Comparison of ENCODE assay signal across 22 cellular contexts in genomic region chr5:166251786-166252185, GRCh38.
"Had no signal": no experiment of that assay in that cellular context is flagged by ENCODE, and none has a peak within 500 bp of the region (broad histone marks: within the 10 kb centered on the region; RNA-seq: fewer than 3 reads in every experiment).

No MANE protein-coding gene starts in this region.

- H3K27ac ChIP-seq: colonic mucosa, foreskin keratinocyte, psoas muscle, spleen, testis, tibial nerve, upper lobe of right lung had no signal

- H3K4me1 Mint-ChIP-seq: naive B cell; nephron progenitor cell; stimulated activated naive B cell treated with anti-CD40 and anti-IgM and Interleukin-4, amounts not matched to agents 10 μg/mL and 1 μg/mL and 100 μg/mL, for 72 hours; stimulated activated naive CD8-positive, alpha-beta T cell treated with anti-CD3 and anti-CD28 coated beads, Interleukin-15, amount 100 ng/mL, for 72 hours had no signal

- H3K27me3 ChIP-seq: colonic mucosa, foreskin keratinocyte, spleen, testis, tibial nerve had no signal

- H3K9me3 Mint-ChIP-seq: nephron progenitor cell had no signal

- H3K9me3 ChIP-seq: colonic mucosa, psoas muscle, testis, tibial nerve, upper lobe of right lung had no signal

- H3K27me3 Mint-ChIP-seq: naive B cell; stimulated activated naive B cell treated with anti-CD40 and anti-IgM and Interleukin-4, amounts not matched to agents 10 μg/mL and 1 μg/mL and 100 μg/mL, for 72 hours; stimulated activated naive CD8-positive, alpha-beta T cell treated with anti-CD3 and anti-CD28 coated beads, Interleukin-15, amount 100 ng/mL, for 72 hours had no signal

- H3K4me1 ChIP-seq: colonic mucosa, foreskin keratinocyte, psoas muscle, spleen, testis, tibial nerve, upper lobe of right lung had no signal

- H3K27ac Mint-ChIP-seq: nephron progenitor cell; stimulated activated naive B cell treated with anti-CD40 and anti-IgM and Interleukin-4, amounts not matched to agents 10 μg/mL and 1 μg/mL and 100 μg/mL, for 72 hours; stimulated activated naive CD8-positive, alpha-beta T cell treated with anti-CD3 and anti-CD28 coated beads, Interleukin-15, amount 100 ng/mL, for 72 hours had no signal

- ATAC-seq: foreskin keratinocyte; left colon; left ventricle myocardium superior; psoas muscle; sciatic nerve; stimulated activated naive B cell treated with anti-CD40 and anti-IgM and Interleukin-4, amounts not matched to agents 10 μg/mL and 1 μg/mL and 100 μg/mL, for 72 hours; stimulated activated naive CD8-positive, alpha-beta T cell treated with anti-CD3 and anti-CD28 coated beads, Interleukin-15, amount 100 ng/mL, for 72 hours; upper lobe of right lung had no signal

- H3K4me3 ChIP-seq: colonic mucosa, lung, psoas muscle, spleen, testis, tibial nerve, upper lobe of right lung had no signal

- H3K36me3 Mint-ChIP-seq: naive B cell; stimulated activated naive B cell treated with anti-CD40 and anti-IgM and Interleukin-4, amounts not matched to agents 10 μg/mL and 1 μg/mL and 100 μg/mL, for 72 hours had no signal

- DNase-seq: colonic mucosa; dermis blood vessel endothelial cell; erythroblast; foreskin keratinocyte; left colon; left ventricle myocardium superior; mesendoderm; naive B cell; nephron progenitor cell; psoas muscle; retina; spleen; stimulated activated CD4-positive, alpha-beta T cell treated with anti-CD3 and anti-CD28 coated beads, Interleukin-15, amount 100 ng/mL, for 24 hours; stimulated activated CD4-positive, alpha-beta T cell treated with anti-CD3 and anti-CD28 coated beads, Interleukin-1b, Interleukin-23, amount 100 ng/mL, for 48 hours; stimulated activated CD4-positive, alpha-beta T cell treated with anti-CD3 and anti-CD28 coated beads, Interleukin-4, amount 100 ng/mL, for 24 hours; stimulated activated naive B cell treated with anti-CD40 and anti-IgM and Interleukin-4, amounts not matched to agents 10 μg/mL and 1 μg/mL and 100 μg/mL, for 72 hours; stimulated activated naive CD8-positive, alpha-beta T cell treated with anti-CD3 and anti-CD28 coated beads, Interleukin-15, amount 100 ng/mL, for 72 hours; testis; upper lobe of right lung had no signal

- H3K4me3 Mint-ChIP-seq: naive B cell; nephron progenitor cell; stimulated activated naive B cell treated with anti-CD40 and anti-IgM and Interleukin-4, amounts not matched to agents 10 μg/mL and 1 μg/mL and 100 μg/mL, for 72 hours; stimulated activated naive CD8-positive, alpha-beta T cell treated with anti-CD3 and anti-CD28 coated beads, Interleukin-15, amount 100 ng/mL, for 72 hours had no signal

- H3K36me3 ChIP-seq: colonic mucosa, spleen, tibial nerve, upper lobe of right lung had no signal
